ENCODE assay signal across 8 cellular contexts in the genomic region with DNA sequence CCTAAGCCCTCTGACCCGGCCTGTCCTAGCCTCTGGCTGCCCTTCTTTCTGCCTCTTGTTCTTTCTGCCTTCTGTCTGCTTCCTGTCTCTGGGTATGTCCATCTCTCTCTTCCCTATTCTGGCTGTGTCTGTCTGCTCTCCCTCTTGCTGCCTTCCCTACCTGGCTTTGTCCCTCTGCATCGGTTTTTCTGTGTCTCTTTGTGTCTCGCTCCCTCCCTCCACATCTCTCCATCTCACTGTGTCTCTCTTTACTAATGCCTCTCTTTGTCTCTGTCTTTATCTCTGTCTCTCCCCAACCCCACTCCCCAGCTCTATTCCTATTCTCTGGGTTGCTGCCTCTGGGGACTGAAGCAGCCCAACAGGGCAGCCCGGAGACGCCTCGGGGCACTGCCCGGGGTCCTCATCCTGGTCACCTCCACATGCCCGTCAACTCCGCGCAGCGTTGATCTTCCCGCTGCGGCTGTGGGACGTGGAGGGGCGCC. TPM values are rescaled to one million over a fixed set of nuclear protein-coding genes. Genes with fewer than 3 reads are reported as not detected.
A peak's percentile ranks its signal among the peaks of the same experiment; 100 is the strongest.
DNase-seq lines count a peak whose midpoint lies in the region; ATAC-seq and TF ChIP-seq lines count a peak whose summit lies in the region.

No MANE protein-coding gene starts in this region.

- DNase-seq in AG04450 (ENCODE audit: low read depth, low spot score) (no peak), WERI-Rb-1 (no peak), thoracic aorta (ENCODE audit: low spot score) (no peak), NCI-H2081 (lab: John Stamatoyannopoulos, UW) (no peak), NCI-H226 (no peak)
- DNase-seq in activated CD8-positive, alpha-beta memory T cell treated with anti-CD3 and anti-CD28 coated beads for 24 hours, result no peak

- peaks cover 20% of the 10 kb centered on the region for H3K27me3 ChIP-seq in AG04450 (ENCODE audit: control insufficient read depth, insufficient read depth, low read length)
- H3K27me3 ChIP-seq in WERI-Rb-1 (ENCODE audit: insufficient read depth, low read depth, severe bottlenecking), result peaks cover 14% of the 10 kb centered on the region
- peaks cover 83% of the 10 kb centered on the region for H3K27me3 ChIP-seq in iPS-15b (ENCODE audit: control insufficient read depth, insufficient read depth, low read length)
- H3K27me3 ChIP-seq in thoracic aorta (replicated peaks; ENCODE audit: insufficient read depth), result peaks cover 18% of the 10 kb centered on the region

- POLR2A ChIA-PET in AG04450 (lab: Yijun Ruan, JAX), result interaction anchor here (0.6 to 4.5 kb wide), 3 partner anchors 10 to 223 kb away, joined by 3 to 58 read pairs (median 4); partner anchors contain the start of gene SHMT2

- H3K4me1 ChIP-seq in iPS-15b (ENCODE audit: control insufficient read depth, insufficient read depth, low read length) (peaks cover 16% of the 10 kb centered on the region), thoracic aorta (ENCODE audit: control insufficient read depth in 1 of 2, low read depth in 2 of 2) (peaks cover 33 to 63% of the 10 kb centered on the region in 2 donors)

- H3K36me3 ChIP-seq in WERI-Rb-1 (peaks cover 10% of the 10 kb centered on the region), iPS-15b (ENCODE audit: control insufficient read depth, insufficient read depth, low read length) (no peaks in the 10 kb centered on the region), thoracic aorta (no peaks in the 10 kb centered on the region)

- TF ChIP-seq CTCF in AG04450 (IDR thresholded peaks at IDR 0.05; ENCODE audit: low read depth, low read length), result no peak
- no peak for TF ChIP-seq CTCF in WERI-Rb-1 (IDR thresholded peaks at IDR 0.05; ENCODE audit: low read depth, low read length)
- no peak for TF ChIP-seq CTCF in thoracic aorta (IDR thresholded peaks at IDR 0.05)

- CTCF ChIA-PET in AG04450 (lab: Charles Lee), result interaction anchor here (0.7 to 10.5 kb wide), 10 partner anchors 9 to 213 kb away, joined by 3 to 161 read pairs (median 6); partner anchors contain the start of genes NXPH4, SHMT2 and STAC3

- H3K9me3 ChIP-seq in AG04450 (ENCODE audit: control insufficient read depth, insufficient read depth, low read length) (peaks cover 3% of the 10 kb centered on the region; the same call in 1 of the 2 replicates), WERI-Rb-1 (ENCODE audit: severe bottlenecking) (no peaks in the 10 kb centered on the region), iPS-15b (ENCODE audit: control insufficient read depth, insufficient read depth, low read length) (no peaks in the 10 kb centered on the region), thoracic aorta (no peaks in the 10 kb centered on the region)

- H3K9ac ChIP-seq in iPS-15b (ENCODE audit: low read depth, low read length), result no peak overlapping the region

- H3K27ac ChIP-seq in AG04450 (ENCODE audit: low read depth, low read length), result peak overlapping the region; percentile 89
- peak overlapping the region; percentile 83 for H3K27ac ChIP-seq in WERI-Rb-1
- H3K27ac ChIP-seq in thoracic aorta, result no peak overlapping the region

- H3K4me3 ChIP-seq in AG04450 (ENCODE audit: low read depth, low read length) (peak overlapping the region; percentile 68), WERI-Rb-1 (ENCODE audit: low read depth, low read length) (peak overlapping the region; percentile 65), iPS-15b (ENCODE audit: low read depth, low read length) (peak overlapping the region; percentile 49), thoracic aorta (peak overlapping the region; percentile 81)

- ATAC-seq in GM21390 (IDR thresholded peaks at IDR 0.05; ENCODE audit: unreplicated experiment), result peak; percentile 3
- ATAC-seq in thoracic aorta (ENCODE audit: insufficient number of reproducible peaks, low FRiP score, low read depth), result no peak

RNA-seq across cellular contexts. Expression of gene SHMT2, which starts 10.1 kb away (rescaled TPM):
- polyA plus RNA-seq in AG04450 (2011; rRNA removed), result 266 and 314 TPM in 2 replicates
- polyA minus RNA-seq in AG04450 (2011; rRNA and poly(A)+ RNA removed), result 213 and 339 TPM in 2 replicates
- total RNA-seq in thoracic aorta, result 10 to 100 TPM; 57.3 to 60.4 TPM

RNA-seq across cellular contexts. Expression of gene STAC3, which starts 11.4 kb away (rescaled TPM):
- 0.25 and 0.65 TPM in 2 replicates for polyA plus RNA-seq in AG04450 (2011; rRNA removed)
- 0.60 and 1.6 TPM in 2 replicates for polyA minus RNA-seq in AG04450 (2011; rRNA and poly(A)+ RNA removed)
- under 1 TPM; 0.27 to 0.56 TPM for total RNA-seq in thoracic aorta

RNA-seq across cellular contexts. Expression of gene NXPH4, which starts 23.0 kb away (rescaled TPM):
- 0.79 and 1.0 TPM in 2 replicates for polyA plus RNA-seq in AG04450 (2011; rRNA removed)
- polyA minus RNA-seq in AG04450 (2011; rRNA and poly(A)+ RNA removed), result 0.61 and 1.4 TPM in 2 replicates
- total RNA-seq in thoracic aorta, result under 1 TPM in 1 of 2 donors, not detected in 1; 0.81 TPM

Comparison
In these comparisons a context has a peak if more than half of its experiments do, and no peak if none do; other contexts are left out.
1. H3K27ac ChIP-seq: peak in AG04450 (single experiment) and WERI-Rb-1 (single experiment); none in thoracic aorta (0 of 2).
2. Peak in every context shown above with its lines, with median percentiles within 50 percentile points of each other: H3K4me3 ChIP-seq.